In genomic region chr2:45988879-45989278, GRCh38 we compare ENCODE assay signal across 16 cellular contexts.
"Had no signal": no experiment of that assay in that cellular context is flagged by ENCODE, and none has a peak within 500 bp of the region (broad histone marks: within the 10 kb centered on the region; RNA-seq: fewer than 3 reads in every experiment).

No MANE protein-coding gene starts in this region.

- H3K27ac Mint-ChIP-seq: activated naive CD8-positive, alpha-beta T cell; activated T-helper 1 cell treated with anti-CD3 and anti-CD28 coated beads, Interleukin-12 subunit alpha, Interleukin-12 subunit beta, Interleukin-2, Interleukin-4 antibody, amounts not matched to agents 30 ng/mL and 10 ng/mL and 1 ng/mL, durations not matched to agents 14 hours and 24 hours and 36 hours; dendritic cell treated with granulocyte-macrophage colony-stimulating factor and Interleukin-4, amounts not matched to agents 40 ng/mL and 50 ng/mL, for 4 days; effector memory CD8-positive, alpha-beta T cell; natural killer cell had no signal

- DNase-seq: activated CD4-positive, alpha-beta T cell treated with anti-CD3 and anti-CD28 coated beads, Interleukin-2, amount 50 U/mL, for 1 hour; activated CD4-positive, CD25-positive, alpha-beta regulatory T cell treated with anti-CD3 and anti-CD28 coated beads, Interleukin-2, amount 50 U/mL, for 72 hours; activated gamma-delta T cell treated with Interleukin-2 at 50 U/mL for 16 hours; effector memory CD8-positive, alpha-beta T cell; mesendoderm; natural killer cell; posterior cingulate gyrus; stimulated activated CD4-positive, alpha-beta T cell treated with anti-CD3 and anti-CD28 coated beads, Interleukin-12 subunit alpha, Interleukin-12 subunit beta, amount 100 ng/mL, for 4 hours; stimulated activated CD4-positive, alpha-beta T cell treated with anti-CD3 and anti-CD28 coated beads, Interleukin-1b, Interleukin-23, amount 100 ng/mL, for 48 hours; stimulated activated naive CD4-positive, alpha-beta T cell treated with Interleukin-2 at 50 U/mL for 16 hours; substantia nigra; T-helper 2 cell; tibial artery had no signal

- H3K36me3 Mint-ChIP-seq: natural killer cell had no signal

- H3K4me3 Mint-ChIP-seq: activated naive CD8-positive, alpha-beta T cell; activated T-helper 1 cell treated with anti-CD3 and anti-CD28 coated beads, Interleukin-12 subunit alpha, Interleukin-12 subunit beta, Interleukin-2, Interleukin-4 antibody, amounts not matched to agents 30 ng/mL and 10 ng/mL and 1 ng/mL, durations not matched to agents 14 hours and 24 hours and 36 hours; dendritic cell treated with granulocyte-macrophage colony-stimulating factor and Interleukin-4, amounts not matched to agents 40 ng/mL and 50 ng/mL, for 4 days; effector memory CD8-positive, alpha-beta T cell; natural killer cell had no signal

- ATAC-seq: effector memory CD8-positive, alpha-beta T cell; natural killer cell had no signal

- H3K9me3 Mint-ChIP-seq: activated T-helper 1 cell treated with anti-CD3 and anti-CD28 coated beads, Interleukin-12 subunit alpha, Interleukin-12 subunit beta, Interleukin-2, Interleukin-4 antibody, amounts not matched to agents 30 ng/mL and 10 ng/mL and 1 ng/mL, durations not matched to agents 14 hours and 24 hours and 36 hours; dendritic cell treated with granulocyte-macrophage colony-stimulating factor and Interleukin-4, amounts not matched to agents 40 ng/mL and 50 ng/mL, for 4 days; effector memory CD8-positive, alpha-beta T cell; natural killer cell had no signal

- H3K27me3 Mint-ChIP-seq: activated naive CD8-positive, alpha-beta T cell; dendritic cell treated with granulocyte-macrophage colony-stimulating factor and Interleukin-4, amounts not matched to agents 40 ng/mL and 50 ng/mL, for 4 days; effector memory CD8-positive, alpha-beta T cell had no signal
